8 cellular contexts compared by ENCODE assay signal in the genomic region with DNA sequence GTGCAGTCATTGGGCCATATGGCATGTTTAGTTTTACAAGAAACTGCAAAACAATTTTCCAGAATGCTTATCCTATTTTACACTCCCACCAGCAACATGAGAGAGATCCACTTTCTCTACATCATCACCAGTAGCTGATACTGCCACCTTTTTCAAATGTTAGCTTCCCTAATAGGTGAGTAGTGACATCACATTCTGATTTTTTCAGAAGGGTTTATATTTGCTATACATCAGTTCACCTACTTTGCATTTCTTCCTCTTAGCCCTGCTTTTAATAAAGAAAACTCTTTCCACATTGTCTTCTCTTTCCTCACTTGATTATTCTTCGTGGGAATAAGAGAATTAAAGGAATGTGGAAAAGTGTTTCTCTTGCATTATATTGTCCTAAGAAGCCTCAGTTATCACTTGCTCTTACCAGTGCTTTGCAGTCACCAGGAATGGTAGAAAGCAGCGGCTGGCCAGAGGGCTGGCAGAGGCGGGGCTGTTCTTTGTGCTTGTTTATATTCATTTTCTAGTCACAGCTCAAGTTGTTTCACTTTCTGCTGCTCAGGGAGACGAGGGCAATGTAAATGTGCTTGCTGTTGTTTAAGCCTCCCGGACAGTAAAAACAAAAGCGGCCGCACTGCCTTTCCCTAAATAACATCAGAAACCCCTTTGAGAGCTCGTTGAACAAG.
DNase-seq lines count a peak whose midpoint lies in the region; ATAC-seq and TF ChIP-seq lines count a peak whose summit lies in the region.

No MANE protein-coding gene starts in this region.

- peak overlapping the region; percentile 12 to 89 (median 82) for H3K27ac Mint-ChIP-seq in naive B cell

- H3K9me3 Mint-ChIP-seq in naive B cell: peaks cover 0 to 14% (median 3%) of the 10 kb centered on the region in 7 donors

- peaks cover 0 to 7% of the 10 kb centered on the region in 2 donors for H3K36me3 Mint-ChIP-seq in naive B cell

- peaks cover 6 to 13% (median 7%) of the 10 kb centered on the region in 3 donors for H3K4me1 Mint-ChIP-seq in naive B cell

- H3K27me3 Mint-ChIP-seq in naive B cell: no peaks in the 10 kb centered on the region

- peak overlapping the region; percentile 8 to 84 (median 66) for H3K4me3 Mint-ChIP-seq in naive B cell

- ATAC-seq in GM18502 (IDR thresholded peaks at IDR 0.05; ENCODE audit: poor library complexity, unreplicated experiment) (peak; percentile 96), GM21723 (IDR thresholded peaks at IDR 0.05; ENCODE audit: unreplicated experiment) (peak; percentile 98), naive B cell (ENCODE audit: low read depth in 2 of 2) (peak; percentile 82 to 83)

- H3K4me3 ChIP-seq in choroid plexus epithelial cell (ENCODE audit: low read depth, low read length): peak overlapping the region; percentile 36

- DNase-seq in LoVo (ENCODE audit: low spot score): peak; percentile 6
- peak; percentile 89 for DNase-seq in choroid plexus epithelial cell (ENCODE audit: low read depth)
- peak; percentile 15 for DNase-seq in naive B cell
- no peak for DNase-seq in NCI-H2029 treated with DMSO at 0.1 percent for 48 hours (lab: John Stamatoyannopoulos, UW)
- DNase-seq in Kasumi-1 (lab: John Stamatoyannopoulos, UW): no peak
- DNase-seq in GDM1 (lab: John Stamatoyannopoulos, UW): no peak

- no peak for TF ChIP-seq CTCF in choroid plexus epithelial cell (conservative IDR thresholded peaks at IDR 0.05; ENCODE audit: low read depth, low read length)

Comparison
In these comparisons a context has a peak if more than half of its experiments do, and no peak if none do; other contexts are left out.
1. DNase-seq: peak in LoVo (single experiment), choroid plexus epithelial cell (single experiment) and naive B cell (single experiment); none in NCI-H2029 treated with DMSO at 0.1 percent for 48 hours (single experiment), Kasumi-1 (0 of 2) and GDM1 (single experiment).
2. Peak in every context shown above with its lines, with median percentiles within 50 percentile points of each other: ATAC-seq.